8 cellular contexts compared by ENCODE assay signal in genomic region chr19:50511069-50511822, GRCh38. TPM values are rescaled to one million over a fixed set of nuclear protein-coding genes. Genes with fewer than 3 reads are reported as not detected.
DNase-seq lines count a peak whose midpoint lies in the region; ATAC-seq, FAIRE-seq and TF ChIP-seq lines count a peak whose summit lies in the region.

TSS of gene JOSD2 (minus strand) at chr19:50511191. CDS start at chr19:50510431, 760 bp downstream.

- H2AK5ac ChIP-seq in IMR-90 (ENCODE audit: low read depth, low read length), result peak within 1 kb of the TSS; percentile 96

- no peak for TF ChIP-seq RAD21 in IMR-90 (IDR thresholded peaks at IDR 0.05; ENCODE audit: low read length)

- peak within 1 kb of the TSS; percentile 62 for H4K5ac ChIP-seq in IMR-90 (ENCODE audit: low read depth, low read length)

- H3K23ac ChIP-seq in IMR-90 (ENCODE audit: low read depth, low read length), result peak within 1 kb of the TSS; percentile 97

- H3K4me2 ChIP-seq in IMR-90 (ENCODE audit: low read depth, low read length) (peak within 1 kb of the TSS; percentile 97), endothelial cell of umbilical vein (ENCODE audit: insufficient read depth, low read length) (peak within 1 kb of the TSS; percentile 92)

- H3K4me1 ChIP-seq in IMR-90 (ENCODE audit: control insufficient read depth, insufficient read depth, low read length) (peaks cover 3% of the 10 kb centered on the region), endothelial cell of umbilical vein (ENCODE audit: control insufficient read depth, extremely low read depth, insufficient read depth, low read length) (peaks cover 7% of the 10 kb centered on the region)

- TF ChIP-seq CTCF in D721Med (IDR thresholded peaks at IDR 0.05; ENCODE audit: insufficient read depth, missing control alignments) (no peak), IMR-90 (conservative IDR thresholded peaks at IDR 0.05; ENCODE audit: low read depth, low read length) (no peak), endothelial cell of umbilical vein (IDR thresholded peaks at IDR 0.05; ENCODE audit: extremely low read depth in 1 of 2, insufficient read depth in 1 of 2, low read depth in 1 of 2, low read length in 2 of 2) (no peak)

- H2BK5ac ChIP-seq in IMR-90 (ENCODE audit: low read depth, low read length, poor library complexity, severe bottlenecking), result peak within 1 kb of the TSS; percentile 33

- H4K8ac ChIP-seq in IMR-90 (ENCODE audit: low read depth in 2 of 2, low read length in 2 of 2), result peak within 1 kb of the TSS; percentile 94 to 99

- intact Hi-C loops in IMR-90 (cut with micrococcal nuclease) (loop anchor here (1.0 to 2.0 kb wide), 3 partner anchors 34 to 293 kb away; partner anchors contain the start of genes EMC10 and GARIN5A), endothelial cell of umbilical vein (cut with micrococcal nuclease) (loop anchor here (1.0 to 2.0 kb wide), 7 partner anchors 35 to 597 kb away; partner anchors contain the start of genes CTU1, EMC10, GARIN5A and NR1H2)

- peak within 1 kb of the TSS; percentile 93 for H4K91ac ChIP-seq in IMR-90 (ENCODE audit: insufficient read depth, low read depth, low read length)

- TF ChIP-seq POLR2A in IMR-90 (IDR thresholded peaks at IDR 0.05; ENCODE audit: low read depth, low read length), result peak; percentile 55; the same call in 1 of the 2 replicates
- TF ChIP-seq POLR2A in endothelial cell of umbilical vein (IDR thresholded peaks at IDR 0.05; ENCODE audit: low read depth, low read length), result peak; percentile 56

- H3K9me1 ChIP-seq in IMR-90 (ENCODE audit: insufficient read depth, low read length) (no peaks in the 10 kb centered on the region; the same call in 1 of the 2 replicates), endothelial cell of umbilical vein (replicated peaks; ENCODE audit: control insufficient read depth, extremely low read depth, insufficient read depth, low read length) (no peaks in the 10 kb centered on the region)

- H3K9ac ChIP-seq in IMR-90 (ENCODE audit: low read depth, low read length) (peak within 1 kb of the TSS; percentile 65), endothelial cell of umbilical vein (replicated peaks; ENCODE audit: extremely low read depth, insufficient read depth, low read length) (peak within 1 kb of the TSS; percentile 92)

- CTCF ChIA-PET in IMR-90 (lab: Yijun Ruan, JAX) (interaction anchor here (0.6 to 1.2 kb wide), 3 partner anchors 45 to 213 kb away, joined by 3 to 4 read pairs (median 3); no protein-coding TSS in a partner anchor), endothelial cell of umbilical vein (lab: Charles Lee) (interaction anchor here (0.8 to 1.7 kb wide), 8 partner anchors 18 to 272 kb away, joined by 3 to 10 read pairs (median 4); no protein-coding TSS in a partner anchor)

- H3K4ac ChIP-seq in IMR-90 (ENCODE audit: low read depth, low read length), result peak within 1 kb of the TSS; percentile 94

- H3K9me3 ChIP-seq in IMR-90 (ENCODE audit: control insufficient read depth, insufficient read depth, low read length) (no peaks in the 10 kb centered on the region), endothelial cell of umbilical vein (replicated peaks; ENCODE audit: control insufficient read depth, insufficient read depth, low read length) (no peaks in the 10 kb centered on the region)

- H4K20me1 ChIP-seq in IMR-90 (ENCODE audit: insufficient read depth, low read length) (no peaks in the 10 kb centered on the region), endothelial cell of umbilical vein (replicated peaks; ENCODE audit: control insufficient read depth, extremely low read depth, insufficient read depth, low read length) (no peaks in the 10 kb centered on the region)

- H2BK120ac ChIP-seq in IMR-90 (ENCODE audit: low read depth, low read length), result peak within 1 kb of the TSS; percentile 67

- in situ Hi-C loops in IMR-90 (cut with MboI; ENCODE audit: low sequenced_read_pairs), result no loop called here

- BruUV-seq in IMR-90 (replicated peaks; lab: Mats Ljungman, UMichigan) (no TSS peak), endothelial cell of umbilical vein (replicated peaks; lab: Mats Ljungman, UMichigan) (no TSS peak)

- peak within 1 kb of the TSS; percentile 98 for H3K14ac ChIP-seq in IMR-90 (replicated peaks; ENCODE audit: low read depth, low read length)

- no peak within 1 kb of the TSS; the same call in 1 of the 2 replicates for H2BK20ac ChIP-seq in IMR-90 (ENCODE audit: low read depth, low read length)

- peak within 1 kb of the TSS; percentile 100 for H2AK9ac ChIP-seq in IMR-90 (replicated peaks; ENCODE audit: low read depth, low read length, poor library complexity)

- FAIRE-seq in D721Med (lab: Jason Lieb, UNC) (no peak), endothelial cell of umbilical vein (lab: Jason Lieb, UNC) (peak; percentile 98)

- peak within 1 kb of the TSS; percentile 56 for H3K27ac ChIP-seq in IMR-90 (ENCODE audit: insufficient read depth, low read length)
- H3K27ac ChIP-seq in endothelial cell of umbilical vein (ENCODE audit: insufficient read depth, low read depth, low read length), result peak within 1 kb of the TSS; percentile 39

- H3K56ac ChIP-seq in IMR-90 (ENCODE audit: extremely low read depth, insufficient read depth, low read length), result peak within 1 kb of the TSS; percentile 87

- dilution Hi-C loops in IMR-90 (cut with HindIII; ENCODE audit: low sequenced_read_pairs, unreplicated experiment) (no loop called here), endothelial cell of umbilical vein (cut with MboI; ENCODE audit: extremely low pct_ligation_motif_present, low sequenced_read_pairs) (no loop called here)

- POLR2A ChIA-PET in IMR-90 (lab: Charles Lee; ENCODE audit: unreplicated experiment) (no interaction called here), endothelial cell of umbilical vein (lab: Charles Lee) (interaction anchor here (0.6 to 1.0 kb wide), 3 partner anchors 50 to 182 kb away, joined by 3 to 5 read pairs (median 4); partner anchors contain the start of gene KCNC3)

- peak within 1 kb of the TSS; percentile 68 for H3K4me3 ChIP-seq in IMR-90 (ENCODE audit: insufficient read depth, low read depth, low read length)
- peak within 1 kb of the TSS; percentile 56 to 76 (median 75) for H3K4me3 ChIP-seq in endothelial cell of umbilical vein (replicated peaks in 1 of 3; ENCODE audit: insufficient read depth in 1 of 3, low read depth in 1 of 3, low read length in 3 of 3)

- 3% methylated on average over 56 of the region's 69 CpGs; no CpG with 5 or more reads in 1 of the 2 experiments for whole genome bisulfite sequencing in IMR-90 (ENCODE audit: extremely low coverage in 2 of 2, insufficient read length in 1 of 2), 2 experiments

- peak; percentile 74 for ATAC-seq in GM21526 (IDR thresholded peaks at IDR 0.05; ENCODE audit: low FRiP score, unreplicated experiment)
- peak; percentile 95 for ATAC-seq in IMR-90 (ENCODE audit: low read depth)

- H3K79me1 ChIP-seq in IMR-90 (ENCODE audit: low read depth in 1 of 2, low read length in 2 of 2), result peaks cover 5 to 10% of the 10 kb centered on the region in 2 experiments; a peak in 3 of 4 replicates

- H3K79me2 ChIP-seq in endothelial cell of umbilical vein (ENCODE audit: control insufficient read depth, insufficient read depth, low read length), result no peaks in the 10 kb centered on the region

- H2AFZ ChIP-seq in IMR-90 (replicated peaks; ENCODE audit: low read length, poor library complexity) (peak within 1 kb of the TSS; percentile 100), endothelial cell of umbilical vein (ENCODE audit: low read depth, low read length) (peak within 1 kb of the TSS; percentile 50)

- peaks cover 1% of the 10 kb centered on the region; the same call in 1 of the 2 replicates for H3K36me3 ChIP-seq in IMR-90 (ENCODE audit: control insufficient read depth, insufficient read depth, low read length)
- H3K36me3 ChIP-seq in endothelial cell of umbilical vein (ENCODE audit: control insufficient read depth in 2 of 2, extremely low read depth in 1 of 2, insufficient read depth in 2 of 2, low read length in 2 of 2), result no peaks in the 10 kb centered on the region

- no peaks in the 10 kb centered on the region for H3K27me3 ChIP-seq in IMR-90 (ENCODE audit: control insufficient read depth, insufficient read depth, low read length)
- no peaks in the 10 kb centered on the region for H3K27me3 ChIP-seq in endothelial cell of umbilical vein (ENCODE audit: control insufficient read depth in 2 of 2, insufficient read depth in 2 of 2, low read length in 2 of 2)

- DNase-seq in D721Med (ENCODE audit: insufficient read length, low spot score) (peak; percentile 96), IMR-90 (peak; percentile 99), OCI-M1 (lab: John Stamatoyannopoulos, UW) (peak; percentile 100), activated T-cell treated with anti-CD3 and anti-CD28 coated beads for 24 hours (ENCODE audit: low read depth) (peak; percentile 95), endothelial cell of umbilical vein (ENCODE audit: low read depth, low spot score) (peak; percentile 99), midbrain (lab: John Stamatoyannopoulos, UW) (peak; percentile 99)
- DNase-seq in stimulated activated CD8-positive, alpha-beta memory T cell treated with anti-CD3 and anti-CD28 coated beads, Interleukin-2, amount 100 ng/mL, for 1 hour (ENCODE audit: low read depth in 2 of 2), result peak; percentile 90 to 93

- peak within 1 kb of the TSS; percentile 46; the same call in 1 of the 3 replicates for H2BK15ac ChIP-seq in IMR-90 (ENCODE audit: low read depth, low read length)

- H3K18ac ChIP-seq in IMR-90 (ENCODE audit: low read depth, low read length), result peak within 1 kb of the TSS; percentile 4; the same call in 1 of the 2 replicates

TF ChIP-seq in endothelial cell of umbilical vein, 7 proteins besides CTCF, POLR2A, EP300 and RAD21 (continues in another document):
- TF ChIP-seq FOS (IDR thresholded peaks at IDR 0.05; ENCODE audit: borderline replicate concordance, insufficient read depth, low read length) (no peak), JUN (IDR thresholded peaks at IDR 0.05; ENCODE audit: borderline replicate concordance, insufficient read depth, insufficient read length, low read depth) (peak; percentile 56), MYC (IDR thresholded peaks at IDR 0.05; ENCODE audit: low read depth, low read length) (no peak), POLR2AphosphoS5 (IDR thresholded peaks at IDR 0.05; ENCODE audit: insufficient read depth, low read depth, low read length) (no peak)

RNA-seq across cellular contexts. Expression of gene JOSD2, which starts in this region (rescaled TPM):
- total RNA-seq in IMR-90 (2012; rRNA removed), result 12.2 and 15.3 TPM in 2 replicates
- 54.1 and 68.6 TPM in 2 replicates for polyA plus RNA-seq in IMR-90 (2012; rRNA removed)
- 48.6 and 171 TPM in 2 replicates for polyA plus RNA-seq in IMR-90 (2012; cell fraction: cytosol; rRNA removed)
- 32.6 and 78.6 TPM in 2 replicates for polyA plus RNA-seq in IMR-90 (2012; cell fraction: nucleus; rRNA removed; ENCODE audit: low replicate concordance)
- total RNA-seq in endothelial cell of umbilical vein, result 33.8 and 37.4 TPM in 2 replicates
- polyA plus RNA-seq in endothelial cell of umbilical vein, result 62.8 and 103 TPM in 2 replicates
- polyA plus RNA-seq in endothelial cell of umbilical vein (2011; cell fraction: cytosol; rRNA removed), result 21.3 and 39.0 TPM in 2 replicates
- polyA plus RNA-seq in endothelial cell of umbilical vein (2011; cell fraction: nucleus; rRNA removed), result 13.0 and 13.9 TPM in 2 replicates
- polyA plus RNA-seq in endothelial cell of umbilical vein (2012), result 20.5 and 47.5 TPM in 2 replicates
- 4.4 and 9.4 TPM in 2 replicates for polyA minus RNA-seq in endothelial cell of umbilical vein
- 16.5 TPM for polyA minus RNA-seq in endothelial cell of umbilical vein (2011; cell fraction: cytosol; rRNA and poly(A)+ RNA removed)
- polyA minus RNA-seq in endothelial cell of umbilical vein (2011; cell fraction: nucleus; rRNA and poly(A)+ RNA removed), result 3.7 and 4.0 TPM in 2 replicates

Comparison
In these comparisons a context has a peak if more than half of its experiments do, and no peak if none do; other contexts are left out.
1. Peak in every context shown above with its lines: DNase-seq, ATAC-seq, H3K4me3 ChIP-seq and H3K27ac ChIP-seq.